27 cellular contexts compared by ENCODE assay signal in the genomic region with DNA sequence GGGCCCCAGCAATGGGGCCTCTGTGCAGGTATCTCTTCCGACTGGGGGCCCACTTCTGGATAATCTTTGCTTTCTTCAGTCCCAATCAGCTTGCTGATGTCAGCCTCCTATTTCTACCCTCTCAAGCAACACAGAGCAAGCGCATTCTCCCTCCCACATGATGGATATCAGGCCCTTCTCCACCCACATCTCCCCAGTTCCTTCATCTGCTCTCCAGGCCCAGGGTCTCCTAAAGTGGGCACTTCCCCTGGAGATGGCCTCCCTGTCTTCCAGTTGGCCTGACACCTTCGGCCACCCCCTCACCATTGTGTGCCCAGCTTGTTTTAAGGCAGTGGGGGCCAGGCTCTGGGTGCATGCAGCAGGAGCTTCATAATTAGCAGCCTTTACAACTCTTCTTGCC.
DNase-seq lines count a peak whose midpoint lies in the region; ATAC-seq and TF ChIP-seq lines count a peak whose summit lies in the region.
"Had no signal": no experiment of that assay in that cellular context is flagged by ENCODE, and none has a peak within 500 bp of the region (broad histone marks: within the 10 kb centered on the region; RNA-seq: fewer than 3 reads in every experiment).

No MANE protein-coding gene starts in this region.

- H3K9me3 ChIP-seq in CD8-positive, alpha-beta T cell (ENCODE audit: low read length): no peaks in the 10 kb centered on the region
- no peaks in the 10 kb centered on the region for H3K9me3 ChIP-seq in muscle layer of colon (ENCODE audit: low read length)
- no peaks in the 10 kb centered on the region for H3K9me3 ChIP-seq in stomach
- H3K9me3 ChIP-seq: BLaER1 treated with 17β-estradiol and CSF1 and Interleukin-3, amounts not matched to agents 10 nM and 100 nM; left ventricle myocardium inferior; pancreas; right atrium auricular region had no signal

- DNase-seq in CD8-positive, alpha-beta T cell: no peak
- DNase-seq in stomach (no peak), NCI-H345 (lab: John Stamatoyannopoulos, UW) (no peak), coronary artery (ENCODE audit: low spot score) (no peak)
- DNase-seq in NK-92 treated with Interleukin-12 subunit alpha and Interleukin-12 subunit beta, amount 100 ng/mL, for 24 hours (lab: John Stamatoyannopoulos, UW): no peak
- DNase-seq: activated CD4-positive, alpha-beta T cell treated with anti-CD3 and anti-CD28 coated beads for 48 hours; activated naive CD4-positive, alpha-beta T cell treated with anti-CD3 and anti-CD28 coated beads for 36 hours; activated T-cell treated with anti-CD3 and anti-CD28 coated beads, Interleukin-2, amount 50 U/mL, for 72 hours; glutamatergic neuron; IMR-90; islet precursor cell; left ventricle myocardium inferior; naive thymus-derived CD8-positive, alpha-beta T cell; NCI-H146; NCI-H510A; PC-9; SHP77; stimulated activated CD4-positive, alpha-beta T cell treated with anti-CD3 and anti-CD28 coated beads, Interleukin-4, amount 100 ng/mL, for 1 hour; stimulated activated naive CD4-positive, alpha-beta T cell; trophoblast cell; WERI-Rb-1 had no signal

- H3K9me3 Mint-ChIP-seq in CD8-positive, alpha-beta T cell: no peaks in the 10 kb centered on the region
- no peaks in the 10 kb centered on the region for H3K9me3 Mint-ChIP-seq in activated T-helper 17 cell treated with anti-CD3 and anti-CD28 coated beads, Interleukin-2, amount 50 U/mL, for 72 hours
- H3K9me3 Mint-ChIP-seq: activated naive CD4-positive, alpha-beta T cell treated with anti-CD3 and anti-CD28 coated beads for 36 hours; activated T-cell treated with anti-CD3 and anti-CD28 coated beads, Interleukin-2, amount 50 U/mL, for 72 hours; mesothelial cell of epicardium; naive thymus-derived CD8-positive, alpha-beta T cell had no signal

- H3K4me3 ChIP-seq in CD8-positive, alpha-beta T cell (ENCODE audit: low read depth, low read length): no peak overlapping the region
- H3K4me3 ChIP-seq in muscle layer of colon (ENCODE audit: low read depth in 1 of 2, low read length in 2 of 2): no peak overlapping the region
- H3K4me3 ChIP-seq in stomach: no peak overlapping the region
- H3K4me3 ChIP-seq in coronary artery: no peak overlapping the region
- H3K4me3 ChIP-seq: BLaER1 treated with 17β-estradiol and CSF1 and Interleukin-3, amounts not matched to agents 10 nM and 100 nM; left ventricle myocardium inferior; pancreas; PC-9; right atrium auricular region had no signal

- H3K27ac ChIP-seq in CD8-positive, alpha-beta T cell (ENCODE audit: low read depth, low read length): no peak overlapping the region
- H3K27ac ChIP-seq in muscle layer of colon (ENCODE audit: low read depth, low read length): peak overlapping the region; percentile 61
- peak overlapping the region in 3 of 5 donors; percentile 33 to 87 (median 63) for H3K27ac ChIP-seq in stomach
- no peak overlapping the region for H3K27ac ChIP-seq in coronary artery
- H3K27ac ChIP-seq: pancreas, PC-9, WERI-Rb-1 had no signal

- H3K27me3 ChIP-seq in CD8-positive, alpha-beta T cell (ENCODE audit: insufficient read depth, low read length): no peaks in the 10 kb centered on the region
- H3K27me3 ChIP-seq in muscle layer of colon (ENCODE audit: control insufficient read depth in 1 of 2, insufficient read depth in 2 of 2, low read length in 2 of 2) (no peaks in the 10 kb centered on the region), stomach (no peaks in the 10 kb centered on the region)
- H3K27me3 ChIP-seq: BLaER1 treated with 17β-estradiol and CSF1 and Interleukin-3, amounts not matched to agents 10 nM and 100 nM; pancreas; right atrium auricular region had no signal

- TF ChIP-seq CTCF in CD8-positive, alpha-beta T cell (IDR thresholded peaks at IDR 0.05): no peak
- TF ChIP-seq CTCF in stomach (IDR thresholded peaks at IDR 0.05) (no peak), coronary artery (IDR thresholded peaks at IDR 0.05) (no peak)

- peaks cover 12% of the 10 kb centered on the region for H3K36me3 ChIP-seq in CD8-positive, alpha-beta T cell (ENCODE audit: insufficient read depth, low read length)
- H3K36me3 ChIP-seq in muscle layer of colon (ENCODE audit: insufficient read depth, low read length): peaks cover 15% of the 10 kb centered on the region
- peaks cover 11 to 63% (median 41%) of the 10 kb centered on the region in 4 donors for H3K36me3 ChIP-seq in stomach
- H3K36me3 ChIP-seq: WERI-Rb-1 had no signal

- intact Hi-C loops in CD8-positive, alpha-beta T cell (cut with DNase I, micrococcal nuclease): no loop called here
- intact Hi-C loops in stomach (cut with DNase I; ENCODE audit: low total_unique reads): no loop called here

- peaks cover 83% of the 10 kb centered on the region for H3K36me3 Mint-ChIP-seq in CD8-positive, alpha-beta T cell
- H3K36me3 Mint-ChIP-seq in activated T-helper 17 cell treated with anti-CD3 and anti-CD28 coated beads, Interleukin-2, amount 50 U/mL, for 72 hours (ENCODE audit: low read depth): peaks cover 69% of the 10 kb centered on the region

- peak overlapping the region; percentile 29 for H3K27ac Mint-ChIP-seq in CD8-positive, alpha-beta T cell
- peak overlapping the region; percentile 62 for H3K27ac Mint-ChIP-seq in activated T-helper 17 cell treated with anti-CD3 and anti-CD28 coated beads, Interleukin-2, amount 50 U/mL, for 72 hours
- H3K27ac Mint-ChIP-seq: activated naive CD4-positive, alpha-beta T cell treated with anti-CD3 and anti-CD28 coated beads for 36 hours; activated T-cell treated with anti-CD3 and anti-CD28 coated beads, Interleukin-2, amount 50 U/mL, for 72 hours; mesothelial cell of epicardium had no signal

- no peaks in the 10 kb centered on the region for H3K4me1 Mint-ChIP-seq in CD8-positive, alpha-beta T cell (ENCODE audit: low read depth)
- peaks cover 4% of the 10 kb centered on the region for H3K4me1 Mint-ChIP-seq in activated T-helper 17 cell treated with anti-CD3 and anti-CD28 coated beads, Interleukin-2, amount 50 U/mL, for 72 hours

- no peak for TF ChIP-seq POLR2A in stomach (IDR thresholded peaks at IDR 0.05)

- TF ChIP-seq EP300 in stomach (IDR thresholded peaks at IDR 0.05): no peak

- 91 to 97% (median 95%) methylated on average over 3 of the region's 3 CpGs for WGBS in stomach, 5 donors

- no peaks in the 10 kb centered on the region for H3K27me3 Mint-ChIP-seq in CD8-positive, alpha-beta T cell (ENCODE audit: low read depth)
- no peaks in the 10 kb centered on the region for H3K27me3 Mint-ChIP-seq in activated T-helper 17 cell treated with anti-CD3 and anti-CD28 coated beads, Interleukin-2, amount 50 U/mL, for 72 hours
- H3K27me3 Mint-ChIP-seq: naive thymus-derived CD8-positive, alpha-beta T cell had no signal

- H3K4me3 Mint-ChIP-seq in CD8-positive, alpha-beta T cell: no peak overlapping the region
- no peak overlapping the region for H3K4me3 Mint-ChIP-seq in activated T-helper 17 cell treated with anti-CD3 and anti-CD28 coated beads, Interleukin-2, amount 50 U/mL, for 72 hours
- H3K4me3 Mint-ChIP-seq: activated naive CD4-positive, alpha-beta T cell treated with anti-CD3 and anti-CD28 coated beads for 36 hours; activated T-cell treated with anti-CD3 and anti-CD28 coated beads, Interleukin-2, amount 50 U/mL, for 72 hours; mesothelial cell of epicardium; naive thymus-derived CD8-positive, alpha-beta T cell had no signal

- H3K4me1 ChIP-seq in CD8-positive, alpha-beta T cell (ENCODE audit: insufficient read depth, low read length): no peaks in the 10 kb centered on the region
- H3K4me1 ChIP-seq in muscle layer of colon (ENCODE audit: insufficient read depth, low read length): peaks cover 78% of the 10 kb centered on the region
- H3K4me1 ChIP-seq in stomach: peaks cover 8 to 68% (median 45%) of the 10 kb centered on the region in 4 donors
- H3K4me1 ChIP-seq: pancreas had no signal

- no peak for ATAC-seq in CD8-positive, alpha-beta T cell
- no peak for ATAC-seq in activated T-helper 17 cell treated with anti-CD3 and anti-CD28 coated beads, Interleukin-2, amount 50 U/mL, for 72 hours (replicated peaks)
- ATAC-seq: activated T-cell treated with anti-CD3 and anti-CD28 coated beads, Interleukin-2, amount 50 U/mL, for 72 hours; naive thymus-derived CD8-positive, alpha-beta T cell; pancreas had no signal

- no peak overlapping the region for H3K9ac ChIP-seq in muscle layer of colon (ENCODE audit: low read length)

- POLR2A ChIA-PET in CD8-positive, alpha-beta T cell (lab: Charles Lee): no interaction called here

- CTCF ChIA-PET in CD8-positive, alpha-beta T cell (lab: Charles Lee): no interaction called here

Comparison
In these comparisons a context has a peak if more than half of its experiments do, and no peak if none do; other contexts are left out.
1. H3K27ac ChIP-seq: peak in muscle layer of colon (single experiment) and stomach (3 of 5); none in CD8-positive, alpha-beta T cell (single experiment) and coronary artery (0 of 2).